ENCODE assay signal across 10 cellular contexts in genomic region chr3:45993421-45994027, GRCh38. TPM values are rescaled to one million over a fixed set of nuclear protein-coding genes. Genes with fewer than 3 reads are reported as not detected.
A peak's percentile ranks its signal among the peaks of the same experiment; 100 is the strongest.
DNase-seq lines count a peak whose midpoint lies in the region; ATAC-seq and TF ChIP-seq lines count a peak whose summit lies in the region.
"Had no signal": no experiment of that assay in that cellular context is flagged by ENCODE, and none has a peak within 500 bp of the region (broad histone marks: within the 10 kb centered on the region; RNA-seq: fewer than 3 reads in every experiment).

No MANE protein-coding gene starts in this region.

- no peaks in the 10 kb centered on the region for H3F3A ChIP-seq in GM23338 (replicated peaks; ENCODE audit: low read depth)

- no peaks in the 10 kb centered on the region; the same call in 2 of the 3 replicates for H3K9me3 Mint-ChIP-seq in GM23338
- no peaks in the 10 kb centered on the region for H3K9me3 Mint-ChIP-seq in activated T-helper 2 cell treated with anti-CD3 and anti-CD28 coated beads, Interferon-gamma antibody, Interleukin-2, Interleukin-4, amounts not matched to agents 10 μg/mL and 5 μg/mL and 100 μg/mL, durations not matched to agents 14 hours and 24 hours and 36 hours
- H3K9me3 Mint-ChIP-seq in naive thymus-derived CD8-positive, alpha-beta T cell, result no peaks in the 10 kb centered on the region

- H3K9me2 ChIP-seq in GM23338 (ENCODE audit: insufficient read depth), result no peaks in the 10 kb centered on the region

- 0 out of 2 replicates have a peak overlapping the region, but pooled peaks have one; percentile 14 for H3K4me3 ChIP-seq in GM23338

- DNase-seq in CD1c-positive myeloid dendritic cell (ENCODE audit: extremely low spot score) (peak; percentile 45), GM23338 (ENCODE audit: low spot score) (no peak), DMS153 (lab: John Stamatoyannopoulos, UW) (no peak), NCI-H187 (lab: John Stamatoyannopoulos, UW) (no peak), nucleus accumbens (lab: John Stamatoyannopoulos, UW) (no peak)
- peak; percentile 23 for DNase-seq in activated T-helper 2 cell treated with anti-CD3 and anti-CD28 coated beads, Interferon-gamma antibody, Interleukin-2, Interleukin-4, amounts not matched to agents 10 μg/mL and 5 μg/mL and 100 μg/mL, durations not matched to agents 14 hours and 24 hours and 36 hours (ENCODE audit: low spot score)
- peak in 1 of 10 donors; percentile 15 for DNase-seq in naive thymus-derived CD8-positive, alpha-beta T cell
- DNase-seq: NCI-H526 treated with DMSO at 0.1 percent for 48 hours had no signal

- POLR2A ChIA-PET in naive thymus-derived CD8-positive, alpha-beta T cell (lab: Charles Lee), result interaction anchor here (0.8 to 2.9 kb wide), 6 partner anchors 14 to 84 kb away, joined by 3 to 12 read pairs (median 4); no protein-coding TSS in a partner anchor

- peaks cover 10% of the 10 kb centered on the region for H3K27me3 Mint-ChIP-seq in GM23338 (ENCODE audit: insufficient read depth, low read depth, poor library complexity)
- peaks cover 5% of the 10 kb centered on the region for H3K27me3 Mint-ChIP-seq in activated T-helper 2 cell treated with anti-CD3 and anti-CD28 coated beads, Interferon-gamma antibody, Interleukin-2, Interleukin-4, amounts not matched to agents 10 μg/mL and 5 μg/mL and 100 μg/mL, durations not matched to agents 14 hours and 24 hours and 36 hours (ENCODE audit: low read depth)
- no peaks in the 10 kb centered on the region for H3K27me3 Mint-ChIP-seq in naive thymus-derived CD8-positive, alpha-beta T cell

- no peak overlapping the region for H3K27ac Mint-ChIP-seq in GM23338
- H3K27ac Mint-ChIP-seq in activated T-helper 2 cell treated with anti-CD3 and anti-CD28 coated beads, Interferon-gamma antibody, Interleukin-2, Interleukin-4, amounts not matched to agents 10 μg/mL and 5 μg/mL and 100 μg/mL, durations not matched to agents 14 hours and 24 hours and 36 hours, result peak overlapping the region; percentile 90
- peak overlapping the region in 7 of 10 donors; percentile 34 to 79 (median 62) for H3K27ac Mint-ChIP-seq in naive thymus-derived CD8-positive, alpha-beta T cell

- H4K20me1 ChIP-seq in GM23338 (replicated peaks; ENCODE audit: insufficient read depth), result no peaks in the 10 kb centered on the region; the same call in 1 of the 2 replicates

- peaks cover 7% of the 10 kb centered on the region; the same call in 1 of the 2 replicates for H3K27me3 ChIP-seq in GM23338 (ENCODE audit: insufficient read depth)

- no peak overlapping the region for H2AFZ ChIP-seq in GM23338

- peaks cover 23% of the 10 kb centered on the region for H3K4me1 ChIP-seq in GM23338 (ENCODE audit: insufficient read depth)

- intact Hi-C loops in activated T-helper 2 cell treated with anti-CD3 and anti-CD28 coated beads, Interferon-gamma antibody, Interleukin-2, Interleukin-4, amounts not matched to agents 10 μg/mL and 5 μg/mL and 100 μg/mL, durations not matched to agents 14 hours and 24 hours and 36 hours (cut with micrococcal nuclease), result loop anchor here (1.0 to 10.0 kb wide), 8 partner anchors 12 to 301 kb away; partner anchors contain the start of gene CXCR6

- no peak overlapping the region for H3K27ac ChIP-seq in GM23338 (ENCODE audit: low read depth)

- peaks cover 58% of the 10 kb centered on the region for H3K79me2 ChIP-seq in GM23338 (replicated peaks; ENCODE audit: insufficient read depth)

- H3K4me1 Mint-ChIP-seq in GM23338, result peaks cover 28% of the 10 kb centered on the region
- H3K4me1 Mint-ChIP-seq in activated T-helper 2 cell treated with anti-CD3 and anti-CD28 coated beads, Interferon-gamma antibody, Interleukin-2, Interleukin-4, amounts not matched to agents 10 μg/mL and 5 μg/mL and 100 μg/mL, durations not matched to agents 14 hours and 24 hours and 36 hours (ENCODE audit: low read depth), result peaks cover 62% of the 10 kb centered on the region
- H3K4me1 Mint-ChIP-seq in naive thymus-derived CD8-positive, alpha-beta T cell, result peaks cover 24 to 66% (median 60%) of the 10 kb centered on the region in 4 donors

- no peak for TF ChIP-seq CTCF in GM23338 (conservative IDR thresholded peaks at IDR 0.05; ENCODE audit: low read depth in 2 of 2)

- peak overlapping the region; percentile 77 for H3K4me2 ChIP-seq in GM23338

- no peaks in the 10 kb centered on the region; the same call in 2 of the 3 replicates for H3K36me3 Mint-ChIP-seq in GM23338 (ENCODE audit: low read depth)
- H3K36me3 Mint-ChIP-seq in activated T-helper 2 cell treated with anti-CD3 and anti-CD28 coated beads, Interferon-gamma antibody, Interleukin-2, Interleukin-4, amounts not matched to agents 10 μg/mL and 5 μg/mL and 100 μg/mL, durations not matched to agents 14 hours and 24 hours and 36 hours (ENCODE audit: low read depth), result peaks cover 42% of the 10 kb centered on the region
- peaks cover 0 to 13% (median 0%) of the 10 kb centered on the region in 3 donors for H3K36me3 Mint-ChIP-seq in naive thymus-derived CD8-positive, alpha-beta T cell

- no peak overlapping the region for H3K4me3 Mint-ChIP-seq in GM23338
- peak overlapping the region; percentile 70 for H3K4me3 Mint-ChIP-seq in activated T-helper 2 cell treated with anti-CD3 and anti-CD28 coated beads, Interferon-gamma antibody, Interleukin-2, Interleukin-4, amounts not matched to agents 10 μg/mL and 5 μg/mL and 100 μg/mL, durations not matched to agents 14 hours and 24 hours and 36 hours (ENCODE audit: low read depth)
- peak overlapping the region in 9 of 10 donors; percentile 41 to 91 (median 73) for H3K4me3 Mint-ChIP-seq in naive thymus-derived CD8-positive, alpha-beta T cell

- no peak for ATAC-seq in GM23338
- ATAC-seq in naive thymus-derived CD8-positive, alpha-beta T cell, result peak in 1 of 2 donors; percentile 15
- ATAC-seq in HG02678 (IDR thresholded peaks at IDR 0.05; ENCODE audit: unreplicated experiment), result no peak

- no peaks in the 10 kb centered on the region for H3K36me3 ChIP-seq in GM23338 (ENCODE audit: insufficient read depth)

TF ChIP-seq in GM23338, 12 proteins besides CTCF, POLR2A, EP300 and RAD21 (continues in another document):
- no peak for TF ChIP-seq NANOG (IDR thresholded peaks at IDR 0.05; ENCODE audit: borderline replicate concordance)
- TF ChIP-seq, protein P1, sequence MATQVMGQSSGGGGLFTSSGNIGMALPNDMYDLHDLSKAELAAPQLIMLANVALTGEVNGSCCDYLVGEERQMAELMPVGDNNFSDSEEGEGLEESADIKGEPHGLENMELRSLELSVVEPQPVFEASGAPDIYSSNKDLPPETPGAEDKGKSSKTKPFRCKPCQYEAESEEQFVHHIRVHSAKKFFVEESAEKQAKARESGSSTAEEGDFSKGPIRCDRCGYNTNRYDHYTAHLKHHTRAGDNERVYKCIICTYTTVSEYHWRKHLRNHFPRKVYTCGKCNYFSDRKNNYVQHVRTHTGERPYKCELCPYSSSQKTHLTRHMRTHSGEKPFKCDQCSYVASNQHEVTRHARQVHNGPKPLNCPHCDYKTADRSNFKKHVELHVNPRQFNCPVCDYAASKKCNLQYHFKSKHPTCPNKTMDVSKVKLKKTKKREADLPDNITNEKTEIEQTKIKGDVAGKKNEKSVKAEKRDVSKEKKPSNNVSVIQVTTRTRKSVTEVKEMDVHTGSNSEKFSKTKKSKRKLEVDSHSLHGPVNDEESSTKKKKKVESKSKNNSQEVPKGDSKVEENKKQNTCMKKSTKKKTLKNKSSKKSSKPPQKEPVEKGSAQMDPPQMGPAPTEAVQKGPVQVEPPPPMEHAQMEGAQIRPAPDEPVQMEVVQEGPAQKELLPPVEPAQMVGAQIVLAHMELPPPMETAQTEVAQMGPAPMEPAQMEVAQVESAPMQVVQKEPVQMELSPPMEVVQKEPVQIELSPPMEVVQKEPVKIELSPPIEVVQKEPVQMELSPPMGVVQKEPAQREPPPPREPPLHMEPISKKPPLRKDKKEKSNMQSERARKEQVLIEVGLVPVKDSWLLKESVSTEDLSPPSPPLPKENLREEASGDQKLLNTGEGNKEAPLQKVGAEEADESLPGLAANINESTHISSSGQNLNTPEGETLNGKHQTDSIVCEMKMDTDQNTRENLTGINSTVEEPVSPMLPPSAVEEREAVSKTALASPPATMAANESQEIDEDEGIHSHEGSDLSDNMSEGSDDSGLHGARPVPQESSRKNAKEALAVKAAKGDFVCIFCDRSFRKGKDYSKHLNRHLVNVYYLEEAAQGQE (IDR thresholded peaks at IDR 0.05; ENCODE audit: unreplicated experiment), result no peak
- TF ChIP-seq STAT1 (IDR thresholded peaks at IDR 0.05; ENCODE audit: unreplicated experiment), result no peak
- TF ChIP-seq, protein P2, sequence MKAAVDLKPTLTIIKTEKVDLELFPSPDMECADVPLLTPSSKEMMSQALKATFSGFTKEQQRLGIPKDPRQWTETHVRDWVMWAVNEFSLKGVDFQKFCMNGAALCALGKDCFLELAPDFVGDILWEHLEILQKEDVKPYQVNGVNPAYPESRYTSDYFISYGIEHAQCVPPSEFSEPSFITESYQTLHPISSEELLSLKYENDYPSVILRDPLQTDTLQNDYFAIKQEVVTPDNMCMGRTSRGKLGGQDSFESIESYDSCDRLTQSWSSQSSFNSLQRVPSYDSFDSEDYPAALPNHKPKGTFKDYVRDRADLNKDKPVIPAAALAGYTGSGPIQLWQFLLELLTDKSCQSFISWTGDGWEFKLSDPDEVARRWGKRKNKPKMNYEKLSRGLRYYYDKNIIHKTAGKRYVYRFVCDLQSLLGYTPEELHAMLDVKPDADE (IDR thresholded peaks at IDR 0.05), result no peak

RNA-seq across cellular contexts. Expression of gene FYCO1, which starts 2.1 kb away (rescaled TPM):
- total RNA-seq in GM23338 (2014; rRNA removed; shearing (Covaris generic)), result 17.2 and 19.1 TPM in 2 replicates
- polyA plus RNA-seq in GM23338 (2016; fragmentation: Nextera tagmentation; extraction: Ambion mirVana), result 3.8 and 4.5 TPM in 2 replicates
- 19.6 and 20.2 TPM in 2 replicates for total RNA-seq in activated T-helper 2 cell treated with anti-CD3 and anti-CD28 coated beads, Interferon-gamma antibody, Interleukin-2, Interleukin-4, amounts not matched to agents 10 μg/mL and 5 μg/mL and 100 μg/mL, durations not matched to agents 14 hours and 24 hours and 36 hours
- 10 to 100 TPM; 27.6 to 28.4 TPM for total RNA-seq in naive thymus-derived CD8-positive, alpha-beta T cell
- 1 to 10 TPM; 1.7 to 6.0 (median 2.6) TPM for polyA plus RNA-seq in naive thymus-derived CD8-positive, alpha-beta T cell

RNA-seq across cellular contexts. Expression of gene XCR1, which starts 33.8 kb away (rescaled TPM):
- not detected in 2 replicates for total RNA-seq in GM23338 (2014; rRNA removed; shearing (Covaris generic))
- polyA plus RNA-seq in GM23338 (2016; fragmentation: Nextera tagmentation; extraction: Ambion mirVana), result not detected in 2 replicates
- 0.05 and 0.07 TPM in 2 replicates for total RNA-seq in activated T-helper 2 cell treated with anti-CD3 and anti-CD28 coated beads, Interferon-gamma antibody, Interleukin-2, Interleukin-4, amounts not matched to agents 10 μg/mL and 5 μg/mL and 100 μg/mL, durations not matched to agents 14 hours and 24 hours and 36 hours
- total RNA-seq in naive thymus-derived CD8-positive, alpha-beta T cell, result not detected
- polyA plus RNA-seq in naive thymus-derived CD8-positive, alpha-beta T cell, result not detected
- total RNA-seq: endothelial cell of umbilical vein had no signal
- polyA plus RNA-seq: endothelial cell of umbilical vein had no signal

RNA-seq across cellular contexts. Expression of gene CXCR6, which starts 50.3 kb away (rescaled TPM):
- not detected in 2 replicates for total RNA-seq in GM23338 (2014; rRNA removed; shearing (Covaris generic))
- 0.10 and 0.24 TPM in 2 replicates for polyA plus RNA-seq in GM23338 (2016; fragmentation: Nextera tagmentation; extraction: Ambion mirVana)
- 9.3 and 10.7 TPM in 2 replicates for total RNA-seq in activated T-helper 2 cell treated with anti-CD3 and anti-CD28 coated beads, Interferon-gamma antibody, Interleukin-2, Interleukin-4, amounts not matched to agents 10 μg/mL and 5 μg/mL and 100 μg/mL, durations not matched to agents 14 hours and 24 hours and 36 hours
- under 1 TPM; 0.25 to 0.34 TPM for total RNA-seq in naive thymus-derived CD8-positive, alpha-beta T cell
- 1 to 10 TPM in 1 of 3 donors, under 1 TPM in 2; 0.42 to 9.3 (median 0.80) TPM for polyA plus RNA-seq in naive thymus-derived CD8-positive, alpha-beta T cell
- total RNA-seq: endothelial cell of umbilical vein had no signal
- polyA plus RNA-seq: endothelial cell of umbilical vein had no signal

Comparison
In these comparisons a context has a peak if more than half of its experiments do, and no peak if none do; other contexts are left out.
1. DNase-seq: peak in CD1c-positive myeloid dendritic cell (single experiment) and activated T-helper 2 cell treated with anti-CD3 and anti-CD28 coated beads, Interferon-gamma antibody, Interleukin-2, Interleukin-4, amounts not matched to agents 10 μg/mL and 5 μg/mL and 100 μg/mL, durations not matched to agents 14 hours and 24 hours and 36 hours (single experiment); none in GM23338 (single experiment), DMS153 (single experiment), NCI-H187 (0 of 2) and nucleus accumbens (0 of 56).